In the genomic region with DNA sequence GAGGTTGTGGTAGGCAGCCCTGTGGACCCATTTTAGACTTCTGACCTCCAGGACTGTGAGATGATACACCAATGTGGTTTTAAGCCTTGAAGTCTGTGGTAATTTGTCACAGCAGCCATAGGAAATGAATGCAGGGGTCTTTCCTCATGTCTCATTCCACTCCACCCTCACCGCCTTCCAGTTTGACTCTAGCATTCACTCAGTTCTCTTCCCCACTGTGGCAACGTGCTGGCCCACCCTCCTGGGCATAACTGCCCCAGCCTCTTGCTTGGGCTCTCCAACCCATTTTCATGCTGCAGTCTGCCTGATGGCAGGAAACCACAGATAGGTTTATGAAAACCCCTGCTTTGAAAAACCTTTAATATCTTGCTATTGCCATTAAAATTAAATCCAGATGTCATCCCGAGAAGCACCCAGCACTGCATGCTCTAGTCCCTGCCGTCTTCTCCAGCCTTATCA, we compare ENCODE assay signal across 16 cellular contexts. TPM values are rescaled to one million over a fixed set of nuclear protein-coding genes. Genes with fewer than 3 reads are reported as not detected.
DNase-seq lines count a peak whose midpoint lies in the region; ATAC-seq lines count a peak whose summit lies in the region.
"Had no signal": no experiment of that assay in that cellular context is flagged by ENCODE, and none has a peak within 500 bp of the region (broad histone marks: within the 10 kb centered on the region; RNA-seq: fewer than 3 reads in every experiment).

No MANE protein-coding gene starts in this region.

- no peaks in the 10 kb centered on the region for H3K9me3 Mint-ChIP-seq in activated CD8-positive, alpha-beta memory T cell treated with anti-CD3 and anti-CD28 coated beads, Interleukin-2, amount 10 ng/mL, durations not matched to agents 7 days and 5 days (ENCODE audit: low read depth)

- DNase-seq in activated CD8-positive, alpha-beta memory T cell treated with anti-CD3 and anti-CD28 coated beads, Interleukin-2, amount 10 ng/mL, durations not matched to agents 7 days and 5 days, result peak; percentile 68
- no peak for DNase-seq in activated CD8-positive, alpha-beta memory T cell treated with anti-CD3 and anti-CD28 coated beads for 24 hours
- DNase-seq in T-helper 17 cell, result no peak
- DNase-seq in stimulated activated CD8-positive, alpha-beta memory T cell treated with anti-CD3 and anti-CD28 coated beads, Interleukin-4, amount 100 ng/mL, for 48 hours, result peak; percentile 51
- DNase-seq in stimulated activated naive CD4-positive, alpha-beta T cell (lab: John Stamatoyannopoulos, UW), result no peak
- DNase-seq: aorta, heart left ventricle, stomach, uterus had no signal

- H3K9me3 ChIP-seq in T-helper 17 cell (ENCODE audit: control insufficient read depth, low read length, poor library complexity, severe bottlenecking), result no peaks in the 10 kb centered on the region
- H3K9me3 ChIP-seq: heart left ventricle, stomach, uterus had no signal

- peaks cover 1% of the 10 kb centered on the region for H3K36me3 Mint-ChIP-seq in activated CD8-positive, alpha-beta memory T cell treated with anti-CD3 and anti-CD28 coated beads, Interleukin-2, amount 10 ng/mL, durations not matched to agents 7 days and 5 days
- peaks cover 2% of the 10 kb centered on the region for H3K36me3 Mint-ChIP-seq in T-helper 17 cell (ENCODE audit: low read depth)

- peak; percentile 85 for ATAC-seq in activated CD8-positive, alpha-beta memory T cell treated with anti-CD3 and anti-CD28 coated beads, Interleukin-2, amount 10 ng/mL, durations not matched to agents 7 days and 5 days
- ATAC-seq in GM19463 (IDR thresholded peaks at IDR 0.05; ENCODE audit: unreplicated experiment) (peak; percentile 73), T-helper 17 cell (peak; percentile 50), HG02763 (IDR thresholded peaks at IDR 0.05; ENCODE audit: unreplicated experiment) (no peak), HG03378 (IDR thresholded peaks at IDR 0.05; ENCODE audit: unreplicated experiment) (no peak)
- ATAC-seq: heart left ventricle, HepG2 had no signal

- H3K4me3 Mint-ChIP-seq in activated CD8-positive, alpha-beta memory T cell treated with anti-CD3 and anti-CD28 coated beads, Interleukin-2, amount 10 ng/mL, durations not matched to agents 7 days and 5 days, result no peak overlapping the region
- peak overlapping the region; percentile 39 for H3K4me3 Mint-ChIP-seq in T-helper 17 cell

- peaks cover 3% of the 10 kb centered on the region for H3K27me3 Mint-ChIP-seq in activated CD8-positive, alpha-beta memory T cell treated with anti-CD3 and anti-CD28 coated beads, Interleukin-2, amount 10 ng/mL, durations not matched to agents 7 days and 5 days
- H3K27me3 Mint-ChIP-seq in T-helper 17 cell, result no peaks in the 10 kb centered on the region

- peaks cover 16% of the 10 kb centered on the region for H3K4me1 Mint-ChIP-seq in activated CD8-positive, alpha-beta memory T cell treated with anti-CD3 and anti-CD28 coated beads, Interleukin-2, amount 10 ng/mL, durations not matched to agents 7 days and 5 days
- peaks cover 6% of the 10 kb centered on the region for H3K4me1 Mint-ChIP-seq in T-helper 17 cell

- peak overlapping the region; percentile 21 for H3K27ac Mint-ChIP-seq in activated CD8-positive, alpha-beta memory T cell treated with anti-CD3 and anti-CD28 coated beads, Interleukin-2, amount 10 ng/mL, durations not matched to agents 7 days and 5 days
- H3K27ac Mint-ChIP-seq in T-helper 17 cell, result no peak overlapping the region

- CTCF ChIA-PET in activated CD8-positive, alpha-beta memory T cell treated with anti-CD3 and anti-CD28 coated beads, Interleukin-2, amount 10 ng/mL, durations not matched to agents 7 days and 5 days (lab: Charles Lee), result no interaction called here

RNA-seq across cellular contexts. Expression of gene TRNT1, which starts 7.3 kb away (rescaled TPM):
- 10 to 100 TPM; 35.0 to 39.6 TPM for total RNA-seq in activated CD8-positive, alpha-beta memory T cell treated with anti-CD3 and anti-CD28 coated beads, Interleukin-2, amount 10 ng/mL, durations not matched to agents 7 days and 5 days
- 10 to 100 TPM; 27.3 to 45.6 TPM for total RNA-seq in T-helper 17 cell

RNA-seq across cellular contexts. Expression of gene IL5RA, which starts 9.2 kb away (rescaled TPM):
- total RNA-seq in activated CD8-positive, alpha-beta memory T cell treated with anti-CD3 and anti-CD28 coated beads, Interleukin-2, amount 10 ng/mL, durations not matched to agents 7 days and 5 days, result not detected
- total RNA-seq in T-helper 17 cell, result 10 to 100 TPM in 1 of 2 donors, 1 to 10 TPM in 1; 3.7 to 10.4 TPM
- total RNA-seq: HepG2, kidney epithelial cell, SK-MEL-5, skeletal muscle tissue had no signal

Comparison
In these comparisons a context has a peak if more than half of its experiments do, and no peak if none do; other contexts are left out.
1. DNase-seq: peak in activated CD8-positive, alpha-beta memory T cell treated with anti-CD3 and anti-CD28 coated beads, Interleukin-2, amount 10 ng/mL, durations not matched to agents 7 days and 5 days (single experiment) and stimulated activated CD8-positive, alpha-beta memory T cell treated with anti-CD3 and anti-CD28 coated beads, Interleukin-4, amount 100 ng/mL, for 48 hours (single experiment); none in activated CD8-positive, alpha-beta memory T cell treated with anti-CD3 and anti-CD28 coated beads for 24 hours (single experiment), T-helper 17 cell (0 of 3) and stimulated activated naive CD4-positive, alpha-beta T cell (0 of 6).
2. ATAC-seq: peak in activated CD8-positive, alpha-beta memory T cell treated with anti-CD3 and anti-CD28 coated beads, Interleukin-2, amount 10 ng/mL, durations not matched to agents 7 days and 5 days (single experiment), GM19463 (single experiment) and T-helper 17 cell (single experiment); none in HG02763 (single experiment) and HG03378 (single experiment).